In the genomic region with DNA sequence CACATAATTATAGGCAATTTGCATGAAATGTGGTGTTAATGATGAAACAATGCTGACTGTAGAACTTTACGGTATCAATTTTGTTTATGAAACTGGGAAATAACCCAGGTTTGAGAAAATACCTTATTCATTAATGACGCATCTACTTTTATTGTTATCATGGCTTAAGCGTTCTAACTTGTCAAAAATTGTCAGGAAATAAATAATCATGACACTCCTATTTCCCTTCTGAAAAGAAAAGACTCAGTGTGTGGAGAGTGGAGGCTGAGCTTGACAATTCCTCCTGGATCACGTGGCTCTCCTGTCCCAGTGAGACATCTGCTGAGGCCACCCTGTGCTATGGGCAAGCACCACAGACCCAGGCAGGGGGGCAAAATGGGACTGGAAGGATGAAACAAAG, we compare ENCODE assay signal across 1 cellular context.
TF ChIP-seq lines count a peak whose summit lies in the region.

No MANE protein-coding gene starts in this region.

TF ChIP-seq in GM23338, 12 proteins besides CTCF, POLR2A, EP300 and RAD21 (continued from another document):
- TF ChIP-seq, protein P1, sequence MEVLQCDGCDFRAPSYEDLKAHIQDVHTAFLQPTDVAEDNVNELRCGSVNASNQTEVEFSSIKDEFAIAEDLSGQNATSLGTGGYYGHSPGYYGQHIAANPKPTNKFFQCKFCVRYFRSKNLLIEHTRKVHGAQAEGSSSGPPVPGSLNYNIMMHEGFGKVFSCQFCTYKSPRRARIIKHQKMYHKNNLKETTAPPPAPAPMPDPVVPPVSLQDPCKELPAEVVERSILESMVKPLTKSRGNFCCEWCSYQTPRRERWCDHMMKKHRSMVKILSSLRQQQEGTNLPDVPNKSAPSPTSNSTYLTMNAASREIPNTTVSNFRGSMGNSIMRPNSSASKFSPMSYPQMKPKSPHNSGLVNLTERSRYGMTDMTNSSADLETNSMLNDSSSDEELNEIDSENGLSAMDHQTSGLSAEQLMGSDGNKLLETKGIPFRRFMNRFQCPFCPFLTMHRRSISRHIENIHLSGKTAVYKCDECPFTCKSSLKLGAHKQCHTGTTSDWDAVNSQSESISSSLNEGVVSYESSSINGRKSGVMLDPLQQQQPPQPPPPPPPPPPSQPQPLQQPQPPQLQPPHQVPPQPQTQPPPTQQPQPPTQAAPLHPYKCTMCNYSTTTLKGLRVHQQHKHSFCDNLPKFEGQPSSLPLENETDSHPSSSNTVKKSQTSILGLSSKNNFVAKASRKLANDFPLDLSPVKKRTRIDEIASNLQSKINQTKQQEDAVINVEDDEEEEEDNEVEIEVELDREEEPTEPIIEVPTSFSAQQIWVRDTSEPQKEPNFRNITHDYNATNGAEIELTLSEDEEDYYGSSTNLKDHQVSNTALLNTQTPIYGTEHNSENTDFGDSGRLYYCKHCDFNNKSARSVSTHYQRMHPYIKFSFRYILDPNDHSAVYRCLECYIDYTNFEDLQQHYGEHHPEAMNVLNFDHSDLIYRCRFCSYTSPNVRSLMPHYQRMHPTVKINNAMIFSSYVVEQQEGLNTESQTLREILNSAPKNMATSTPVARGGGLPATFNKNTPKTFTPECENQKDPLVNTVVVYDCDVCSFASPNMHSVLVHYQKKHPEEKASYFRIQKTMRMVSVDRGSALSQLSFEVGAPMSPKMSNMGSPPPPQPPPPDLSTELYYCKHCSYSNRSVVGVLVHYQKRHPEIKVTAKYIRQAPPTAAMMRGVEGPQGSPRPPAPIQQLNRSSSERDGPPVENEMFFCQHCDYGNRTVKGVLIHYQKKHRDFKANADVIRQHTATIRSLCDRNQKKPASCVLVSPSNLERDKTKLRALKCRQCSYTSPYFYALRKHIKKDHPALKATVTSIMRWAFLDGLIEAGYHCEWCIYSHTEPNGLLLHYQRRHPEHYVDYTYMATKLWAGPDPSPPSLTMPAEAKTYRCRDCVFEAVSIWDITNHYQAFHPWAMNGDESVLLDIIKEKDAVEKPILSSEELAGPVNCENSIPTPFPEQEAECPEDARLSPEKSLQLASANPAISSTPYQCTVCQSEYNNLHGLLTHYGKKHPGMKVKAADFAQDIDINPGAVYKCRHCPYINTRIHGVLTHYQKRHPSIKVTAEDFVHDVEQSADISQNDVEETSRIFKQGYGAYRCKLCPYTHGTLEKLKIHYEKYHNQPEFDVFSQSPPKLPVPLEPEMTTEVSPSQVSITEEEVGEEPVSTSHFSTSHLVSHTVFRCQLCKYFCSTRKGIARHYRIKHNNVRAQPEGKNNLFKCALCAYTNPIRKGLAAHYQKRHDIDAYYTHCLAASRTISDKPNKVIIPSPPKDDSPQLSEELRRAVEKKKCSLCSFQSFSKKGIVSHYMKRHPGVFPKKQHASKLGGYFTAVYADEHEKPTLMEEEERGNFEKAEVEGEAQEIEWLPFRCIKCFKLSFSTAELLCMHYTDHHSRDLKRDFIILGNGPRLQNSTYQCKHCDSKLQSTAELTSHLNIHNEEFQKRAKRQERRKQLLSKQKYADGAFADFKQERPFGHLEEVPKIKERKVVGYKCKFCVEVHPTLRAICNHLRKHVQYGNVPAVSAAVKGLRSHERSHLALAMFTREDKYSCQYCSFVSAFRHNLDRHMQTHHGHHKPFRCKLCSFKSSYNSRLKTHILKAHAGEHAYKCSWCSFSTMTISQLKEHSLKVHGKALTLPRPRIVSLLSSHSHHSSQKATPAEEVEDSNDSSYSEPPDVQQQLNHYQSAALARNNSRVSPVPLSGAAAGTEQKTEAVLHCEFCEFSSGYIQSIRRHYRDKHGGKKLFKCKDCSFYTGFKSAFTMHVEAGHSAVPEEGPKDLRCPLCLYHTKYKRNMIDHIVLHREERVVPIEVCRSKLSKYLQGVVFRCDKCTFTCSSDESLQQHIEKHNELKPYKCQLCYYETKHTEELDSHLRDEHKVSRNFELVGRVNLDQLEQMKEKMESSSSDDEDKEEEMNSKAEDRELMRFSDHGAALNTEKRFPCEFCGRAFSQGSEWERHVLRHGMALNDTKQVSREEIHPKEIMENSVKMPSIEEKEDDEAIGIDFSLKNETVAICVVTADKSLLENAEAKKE (CRISPR knock-in tag; IDR thresholded peaks at IDR 0.05): no peak
- no peak for TF ChIP-seq CREB1 (CRISPR knock-in tag; IDR thresholded peaks at IDR 0.05; ENCODE audit: low read depth)
- no peak for TF ChIP-seq POLR2AphosphoS5 (IDR thresholded peaks at IDR 0.05; ENCODE audit: low read depth)
- TF ChIP-seq, protein P2, sequence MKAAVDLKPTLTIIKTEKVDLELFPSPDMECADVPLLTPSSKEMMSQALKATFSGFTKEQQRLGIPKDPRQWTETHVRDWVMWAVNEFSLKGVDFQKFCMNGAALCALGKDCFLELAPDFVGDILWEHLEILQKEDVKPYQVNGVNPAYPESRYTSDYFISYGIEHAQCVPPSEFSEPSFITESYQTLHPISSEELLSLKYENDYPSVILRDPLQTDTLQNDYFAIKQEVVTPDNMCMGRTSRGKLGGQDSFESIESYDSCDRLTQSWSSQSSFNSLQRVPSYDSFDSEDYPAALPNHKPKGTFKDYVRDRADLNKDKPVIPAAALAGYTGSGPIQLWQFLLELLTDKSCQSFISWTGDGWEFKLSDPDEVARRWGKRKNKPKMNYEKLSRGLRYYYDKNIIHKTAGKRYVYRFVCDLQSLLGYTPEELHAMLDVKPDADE (IDR thresholded peaks at IDR 0.05): no peak
- TF ChIP-seq EZH2phosphoT487 (IDR thresholded peaks at IDR 0.05; ENCODE audit: unreplicated experiment): no peak
- TF ChIP-seq STAT1 (IDR thresholded peaks at IDR 0.05; ENCODE audit: unreplicated experiment): no peak
- no peak for TF ChIP-seq JUNB (IDR thresholded peaks at IDR 0.05; ENCODE audit: unreplicated experiment)
- TF ChIP-seq EZH2 (IDR thresholded peaks at IDR 0.05; ENCODE audit: low read depth, unreplicated experiment): no peak
- TF ChIP-seq, protein P3, sequence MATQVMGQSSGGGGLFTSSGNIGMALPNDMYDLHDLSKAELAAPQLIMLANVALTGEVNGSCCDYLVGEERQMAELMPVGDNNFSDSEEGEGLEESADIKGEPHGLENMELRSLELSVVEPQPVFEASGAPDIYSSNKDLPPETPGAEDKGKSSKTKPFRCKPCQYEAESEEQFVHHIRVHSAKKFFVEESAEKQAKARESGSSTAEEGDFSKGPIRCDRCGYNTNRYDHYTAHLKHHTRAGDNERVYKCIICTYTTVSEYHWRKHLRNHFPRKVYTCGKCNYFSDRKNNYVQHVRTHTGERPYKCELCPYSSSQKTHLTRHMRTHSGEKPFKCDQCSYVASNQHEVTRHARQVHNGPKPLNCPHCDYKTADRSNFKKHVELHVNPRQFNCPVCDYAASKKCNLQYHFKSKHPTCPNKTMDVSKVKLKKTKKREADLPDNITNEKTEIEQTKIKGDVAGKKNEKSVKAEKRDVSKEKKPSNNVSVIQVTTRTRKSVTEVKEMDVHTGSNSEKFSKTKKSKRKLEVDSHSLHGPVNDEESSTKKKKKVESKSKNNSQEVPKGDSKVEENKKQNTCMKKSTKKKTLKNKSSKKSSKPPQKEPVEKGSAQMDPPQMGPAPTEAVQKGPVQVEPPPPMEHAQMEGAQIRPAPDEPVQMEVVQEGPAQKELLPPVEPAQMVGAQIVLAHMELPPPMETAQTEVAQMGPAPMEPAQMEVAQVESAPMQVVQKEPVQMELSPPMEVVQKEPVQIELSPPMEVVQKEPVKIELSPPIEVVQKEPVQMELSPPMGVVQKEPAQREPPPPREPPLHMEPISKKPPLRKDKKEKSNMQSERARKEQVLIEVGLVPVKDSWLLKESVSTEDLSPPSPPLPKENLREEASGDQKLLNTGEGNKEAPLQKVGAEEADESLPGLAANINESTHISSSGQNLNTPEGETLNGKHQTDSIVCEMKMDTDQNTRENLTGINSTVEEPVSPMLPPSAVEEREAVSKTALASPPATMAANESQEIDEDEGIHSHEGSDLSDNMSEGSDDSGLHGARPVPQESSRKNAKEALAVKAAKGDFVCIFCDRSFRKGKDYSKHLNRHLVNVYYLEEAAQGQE (IDR thresholded peaks at IDR 0.05; ENCODE audit: unreplicated experiment): no peak
